Comparison of ENCODE assay signal across 8 cellular contexts in genomic region chr1:243850013-243850367, GRCh38. TPM values are rescaled to one million over a fixed set of nuclear protein-coding genes. Genes with fewer than 3 reads are reported as not detected.
DNase-seq lines count a peak whose midpoint lies in the region; ATAC-seq and TF ChIP-seq lines count a peak whose summit lies in the region.

Gene AKT3 (minus strand): TSS chr1:243850243. CDS start chr1:243843170, 7,073 bp downstream.

- peaks cover 63% of the 10 kb centered on the region for H3K79me2 ChIP-seq in SK-N-SH (ENCODE audit: insufficient read depth)
- no peaks in the 10 kb centered on the region for H3K79me2 ChIP-seq in parathyroid adenoma

- H3K4me1 Mint-ChIP-seq in activated CD8-positive, alpha-beta T cell treated with anti-CD3 and anti-CD28 coated beads for 36 hours (ENCODE audit: low read depth) = peaks cover 32% of the 10 kb centered on the region

- no peak for TF ChIP-seq EP300 in SK-N-SH (IDR thresholded peaks at IDR 0.05; ENCODE audit: borderline replicate concordance in 1 of 2, low read depth in 1 of 2, low read length in 1 of 2)

- DNase-seq in SK-N-SH (peak; percentile 83), Right ventricle myocardium inferior (ENCODE audit: missing footprints) (no peak), GM10248 (ENCODE audit: extremely low spot score) (no peak)
- no peak for DNase-seq in activated CD8-positive, alpha-beta T cell treated with anti-CD3 and anti-CD28 coated beads for 36 hours

- H4K20me1 ChIP-seq in SK-N-SH (ENCODE audit: insufficient read depth) = peaks cover 28% of the 10 kb centered on the region

- no peaks in the 10 kb centered on the region for H3K27me3 Mint-ChIP-seq in activated CD8-positive, alpha-beta T cell treated with anti-CD3 and anti-CD28 coated beads for 36 hours

- TF ChIP-seq RAD21 in SK-N-SH (IDR thresholded peaks at IDR 0.05; ENCODE audit: low read length) = no peak

- H3K9me3 ChIP-seq in SK-N-SH = no peaks in the 10 kb centered on the region
- H3K9me3 ChIP-seq in parathyroid adenoma (ENCODE audit: control insufficient read depth, low read length) = no peaks in the 10 kb centered on the region

- peaks cover 33% of the 10 kb centered on the region for H3F3A ChIP-seq in SK-N-SH (replicated peaks; ENCODE audit: insufficient read depth)

- peak within 1 kb of the TSS; percentile 96 for H3K9ac ChIP-seq in SK-N-SH
- H3K9ac ChIP-seq in parathyroid adenoma = peak within 1 kb of the TSS; percentile 11

- H3K4me2 ChIP-seq in SK-N-SH (peak within 1 kb of the TSS; percentile 90), parathyroid adenoma (ENCODE audit: low read length) (peak within 1 kb of the TSS; percentile 95)

- peaks cover 2% of the 10 kb centered on the region for H3K36me3 Mint-ChIP-seq in activated CD8-positive, alpha-beta T cell treated with anti-CD3 and anti-CD28 coated beads for 36 hours (ENCODE audit: low read depth)

- no peaks in the 10 kb centered on the region for H3K27me3 ChIP-seq in SK-N-SH (ENCODE audit: insufficient read depth)
- no peaks in the 10 kb centered on the region for H3K27me3 ChIP-seq in parathyroid adenoma (ENCODE audit: control insufficient read depth, insufficient read depth, low read length)

- peak within 1 kb of the TSS; percentile 96 for H3K27ac Mint-ChIP-seq in activated CD8-positive, alpha-beta T cell treated with anti-CD3 and anti-CD28 coated beads for 36 hours

- H3K4me3 ChIP-seq in SK-N-SH (ENCODE audit: low read depth in 2 of 2, low read length in 1 of 2) (peak within 1 kb of the TSS; percentile 85 to 87), parathyroid adenoma (ENCODE audit: low read depth, low read length) (peak within 1 kb of the TSS; percentile 66)

- intact Hi-C loops in activated CD8-positive, alpha-beta T cell treated with anti-CD3 and anti-CD28 coated beads for 36 hours (cut with micrococcal nuclease) = loop anchor here (10.0 kb wide), 1 partner anchor 195 kb away; no protein-coding TSS in a partner anchor
- intact Hi-C loops in Right ventricle myocardium inferior (cut with DNase I) = loop anchor here (5.0 kb wide), 1 partner anchor 67 kb away; no protein-coding TSS in a partner anchor

- no peaks in the 10 kb centered on the region for H3K9me2 ChIP-seq in SK-N-SH

- H2AFZ ChIP-seq in SK-N-SH (ENCODE audit: low read depth) (peak within 1 kb of the TSS; percentile 87), parathyroid adenoma (peak within 1 kb of the TSS; percentile 75)

- ATAC-seq in SK-N-SH treated with all-trans-retinoic acid at 6 μM for 48 hours (no peak; the same call in 1 of the 3 replicates), Right ventricle myocardium inferior (peak; percentile 4), GM18868 (IDR thresholded peaks at IDR 0.05; ENCODE audit: unreplicated experiment) (no peak), HG03521 (IDR thresholded peaks at IDR 0.05; ENCODE audit: unreplicated experiment) (no peak)
- no peak for ATAC-seq in activated CD8-positive, alpha-beta T cell treated with anti-CD3 and anti-CD28 coated beads for 36 hours

- POLR2A ChIA-PET in SK-N-SH (lab: Yijun Ruan, JAX) = no interaction called here
- POLR2A ChIA-PET in activated CD8-positive, alpha-beta T cell treated with anti-CD3 and anti-CD28 coated beads for 36 hours (lab: Charles Lee) = no interaction called here
- POLR2A ChIA-PET in GM10248 (lab: Yijun Ruan, JAX) = interaction anchor here (0.6 kb wide), 1 partner anchor 430 kb away, joined by 3 read pairs; no protein-coding TSS in a partner anchor

- no peaks in the 10 kb centered on the region for H3K9me3 Mint-ChIP-seq in activated CD8-positive, alpha-beta T cell treated with anti-CD3 and anti-CD28 coated beads for 36 hours

- H3K36me3 ChIP-seq in SK-N-SH (replicated peaks in 1 of 2; ENCODE audit: control insufficient read depth in 1 of 2, insufficient read depth in 2 of 2, low read length in 1 of 2) (no peaks in the 10 kb centered on the region), parathyroid adenoma (ENCODE audit: control insufficient read depth, insufficient read depth, low read length) (no peaks in the 10 kb centered on the region)

- CTCF ChIA-PET in SK-N-SH (lab: Yijun Ruan, JAX) = no interaction called here
- CTCF ChIA-PET in activated CD8-positive, alpha-beta T cell treated with anti-CD3 and anti-CD28 coated beads for 36 hours (lab: Charles Lee) = no interaction called here
- CTCF ChIA-PET in GM10248 (lab: Yijun Ruan, JAX) = no interaction called here

- peak within 1 kb of the TSS; percentile 85 for H3K4me3 Mint-ChIP-seq in activated CD8-positive, alpha-beta T cell treated with anti-CD3 and anti-CD28 coated beads for 36 hours

- no peak for TF ChIP-seq CTCF in SK-N-SH (IDR thresholded peaks at IDR 0.05)
- no peak for TF ChIP-seq CTCF in activated CD8-positive, alpha-beta T cell treated with anti-CD3 and anti-CD28 coated beads for 36 hours (IDR thresholded peaks at IDR 0.05)
- no peak for TF ChIP-seq CTCF in parathyroid adenoma (IDR thresholded peaks at IDR 0.05)
- no peak for TF ChIP-seq CTCF in GM10248 (IDR thresholded peaks at IDR 0.05; ENCODE audit: control extremely low read depth, extremely low read depth, low read depth, missing control alignments)

- peaks cover 0 to 10% of the 10 kb centered on the region in 2 experiments; a peak in 2 of 4 replicates for H3K4me1 ChIP-seq in SK-N-SH (ENCODE audit: control insufficient read depth in 1 of 2, insufficient read depth in 2 of 2, low read depth in 1 of 2, low read length in 1 of 2)
- H3K4me1 ChIP-seq in parathyroid adenoma = no peaks in the 10 kb centered on the region

- H3K27ac ChIP-seq in SK-N-SH (ENCODE audit: low read depth in 2 of 2, low read length in 1 of 2) (peak within 1 kb of the TSS; percentile 95), parathyroid adenoma (peak within 1 kb of the TSS; percentile 80)

- WGBS in SK-N-SH (ENCODE audit: low lambda C conversion rate) = no CpG with 5 or more reads among the region's 39 CpGs

TF ChIP-seq in SK-N-SH, 30 proteins besides CTCF, POLR2A, EP300 and RAD21 (continues in another document):
- TF ChIP-seq ZBTB33 (IDR thresholded peaks at IDR 0.05; ENCODE audit: borderline replicate concordance, low read depth) (no peak), FOXJ3 (CRISPR knock-in tag; IDR thresholded peaks at IDR 0.05) (no peak), MAX (IDR thresholded peaks at IDR 0.05; ENCODE audit: low read depth) (no peak), MXI1 (IDR thresholded peaks at IDR 0.05; ENCODE audit: low read depth, low read length) (no peak)

TF ChIP-seq in SK-N-SH treated with all-trans-retinoic acid at 6 μM for 48 hours, 23 proteins besides CTCF, POLR2A, EP300 and RAD21:
- TF ChIP-seq ZC3H10 (CRISPR knock-in tag; IDR thresholded peaks at IDR 0.05) (no peak), ARNTL (CRISPR knock-in tag; IDR thresholded peaks at IDR 0.05; ENCODE audit: borderline replicate concordance, low read depth) (no peak), TCF4 (CRISPR knock-in tag; IDR thresholded peaks at IDR 0.05; ENCODE audit: borderline replicate concordance) (no peak), CSRNP3 (CRISPR knock-in tag; IDR thresholded peaks at IDR 0.05) (no peak), ZFP30 (CRISPR knock-in tag; IDR thresholded peaks at IDR 0.05) (no peak), ZNF565 (CRISPR knock-in tag; conservative IDR thresholded peaks at IDR 0.05; ENCODE audit: low read depth) (no peak), POU6F1 (CRISPR knock-in tag; IDR thresholded peaks at IDR 0.05; ENCODE audit: borderline replicate concordance, low read depth) (no peak), RARB (CRISPR knock-in tag; IDR thresholded peaks at IDR 0.05) (no peak), SNAI2 (CRISPR knock-in tag; IDR thresholded peaks at IDR 0.05) (no peak), ISL1 (CRISPR knock-in tag; IDR thresholded peaks at IDR 0.05) (no peak), GLIS3 (CRISPR knock-in tag; IDR thresholded peaks at IDR 0.05) (no peak), TOX (CRISPR knock-in tag; IDR thresholded peaks at IDR 0.05; ENCODE audit: borderline replicate concordance) (no peak), CSDC2 (CRISPR knock-in tag; IDR thresholded peaks at IDR 0.05) (no peak), ZNF8 (CRISPR knock-in tag; IDR thresholded peaks at IDR 0.05) (no peak)
TF ChIP-seq in SK-N-SH treated with all-trans-retinoic acid at 6 μM for 48 hours: peak in this region for 0.

RNA-seq across cellular contexts. Expression of gene AKT3, which starts in this region (rescaled TPM):
- 12.7 and 16.4 TPM in 2 replicates for polyA plus RNA-seq in SK-N-SH (2012; rRNA removed)
- polyA plus RNA-seq in SK-N-SH (2012; cell fraction: cytosol; rRNA removed) = 17.8 and 20.3 TPM in 2 replicates
- 11.8 and 22.5 TPM in 2 replicates for polyA plus RNA-seq in SK-N-SH (2012; cell fraction: nucleus; rRNA removed)
- 10 to 100 TPM; 31.7 to 34.6 TPM for total RNA-seq in activated CD8-positive, alpha-beta T cell treated with anti-CD3 and anti-CD28 coated beads for 36 hours
- 19.1 TPM for total RNA-seq in Right ventricle myocardium inferior
